1 cellular context compared by ENCODE assay signal in the genomic region with DNA sequence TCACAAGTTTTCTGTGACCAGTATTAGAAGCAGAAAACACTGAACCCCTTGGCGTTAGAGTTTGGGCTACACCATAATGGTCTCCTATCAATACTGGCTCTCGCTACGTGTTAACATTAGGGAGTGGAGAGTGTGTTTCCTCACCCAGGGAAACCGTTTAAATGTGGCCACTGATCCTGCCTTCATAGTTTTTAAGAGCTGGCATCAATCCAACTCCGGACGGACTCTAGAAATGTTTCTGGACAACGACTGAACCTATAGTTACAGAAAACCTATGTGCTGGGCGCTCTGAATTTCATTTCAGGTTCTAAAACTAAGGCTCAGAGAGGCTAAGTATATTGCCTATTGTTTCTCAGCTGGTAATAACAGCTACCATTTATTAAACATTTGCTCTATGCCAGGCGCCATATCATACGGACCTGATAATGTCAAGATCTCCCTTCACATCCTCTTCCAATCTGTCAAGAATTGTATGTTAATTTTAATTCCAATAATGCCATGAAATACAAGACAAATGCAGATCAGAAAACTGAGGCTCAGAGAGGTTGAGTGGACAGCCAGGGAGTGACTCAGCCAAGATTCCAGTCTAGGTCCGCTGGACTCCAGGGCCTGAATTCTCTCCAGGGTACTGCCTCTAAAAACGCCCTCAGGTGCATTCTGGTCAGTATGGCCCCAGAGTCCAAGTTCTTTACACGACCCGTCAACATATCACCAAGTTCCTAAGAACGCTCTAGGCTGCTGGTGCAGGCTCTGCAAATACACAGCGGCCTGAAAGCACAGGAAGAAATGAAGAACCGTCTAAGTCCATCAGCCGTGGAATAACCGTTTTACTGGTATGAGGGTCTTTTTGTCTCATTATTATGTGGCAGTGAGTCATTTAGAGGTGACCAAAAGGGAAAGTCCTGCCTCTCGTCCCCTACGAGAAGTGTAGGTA.
TF ChIP-seq lines count a peak whose summit lies in the region.

No MANE protein-coding gene starts in this region.

TF ChIP-seq in HCT116, 20 proteins besides CTCF, POLR2A, EP300 and RAD21 (continued from another document):
- TF ChIP-seq EZH2phosphoT487 (IDR thresholded peaks at IDR 0.05; ENCODE audit: borderline replicate concordance), result no peak
- TF ChIP-seq POLR2AphosphoS5 (IDR thresholded peaks at IDR 0.05; ENCODE audit: low read depth, low read length), result no peak
- no peak for TF ChIP-seq TCF7L2 (IDR thresholded peaks at IDR 0.05; ENCODE audit: borderline replicate concordance, extremely low read depth, insufficient read depth, insufficient read length)
- no peak for TF ChIP-seq SP1 (IDR thresholded peaks at IDR 0.05; ENCODE audit: low read depth)
- TF ChIP-seq EZH2 (IDR thresholded peaks at IDR 0.05), result no peak
